15 cellular contexts compared by ENCODE assay signal in genomic region chr1:198683449-198683848, GRCh38. TPM values are rescaled to one million over a fixed set of nuclear protein-coding genes. Genes with fewer than 3 reads are reported as not detected.
DNase-seq lines count a peak whose midpoint lies in the region; ATAC-seq and TF ChIP-seq lines count a peak whose summit lies in the region.
"Had no signal": no experiment of that assay in that cellular context is flagged by ENCODE, and none has a peak within 500 bp of the region (broad histone marks: within the 10 kb centered on the region; RNA-seq: fewer than 3 reads in every experiment).

No MANE protein-coding gene starts in this region.

- intact Hi-C loops in activated CD8-positive, alpha-beta T cell treated with anti-CD3 and anti-CD28 coated beads for 36 hours (cut with micrococcal nuclease) = loop anchor here (2.0 to 5.0 kb wide), 3 partner anchors 35 to 516 kb away; no protein-coding TSS in a partner anchor

- no peak for ATAC-seq in CD4-positive, CD25-positive, alpha-beta regulatory T cell (ENCODE audit: low read depth in 2 of 2)
- ATAC-seq in activated CD8-positive, alpha-beta T cell treated with anti-CD3 and anti-CD28 coated beads for 36 hours = no peak
- no peak for ATAC-seq in naive thymus-derived CD8-positive, alpha-beta T cell
- ATAC-seq in HG02623 (IDR thresholded peaks at IDR 0.05; ENCODE audit: unreplicated experiment) (no peak), GM21381 (IDR thresholded peaks at IDR 0.05; ENCODE audit: unreplicated experiment) (no peak)

- CTCF ChIA-PET in activated CD8-positive, alpha-beta T cell treated with anti-CD3 and anti-CD28 coated beads for 36 hours (lab: Charles Lee) = interaction anchor here (6.0 kb wide), 1 partner anchor 34 kb away, joined by 27 read pairs; no protein-coding TSS in a partner anchor

- no peaks in the 10 kb centered on the region for H3K9me3 Mint-ChIP-seq in CD4-positive, CD25-positive, alpha-beta regulatory T cell
- H3K9me3 Mint-ChIP-seq in activated CD8-positive, alpha-beta T cell treated with anti-CD3 and anti-CD28 coated beads for 36 hours = no peaks in the 10 kb centered on the region
- H3K9me3 Mint-ChIP-seq in naive thymus-derived CD8-positive, alpha-beta T cell = no peaks in the 10 kb centered on the region
- H3K9me3 Mint-ChIP-seq: H9 had no signal

- no peak for DNase-seq in CD4-positive, CD25-positive, alpha-beta regulatory T cell
- no peak for DNase-seq in HL-60 (ENCODE audit: low read depth in 1 of 2, low spot score in 1 of 2)
- no peak for DNase-seq in activated CD8-positive, alpha-beta T cell treated with anti-CD3 and anti-CD28 coated beads for 36 hours
- DNase-seq in naive thymus-derived CD8-positive, alpha-beta T cell = no peak
- no peak for DNase-seq in COLO668 (lab: John Stamatoyannopoulos, UW; ENCODE audit: unreplicated experiment)
- DNase-seq in medulla oblongata (ENCODE audit: extremely low spot score) = no peak
- DNase-seq: activated effector memory CD4-positive, alpha-beta T cell treated with Interleukin-2 at 50 U/mL for 16 hours; H9; mesendoderm; NCI-H1048 had no signal

- peaks cover 97% of the 10 kb centered on the region for H3K4me1 ChIP-seq in CD4-positive, CD25-positive, alpha-beta regulatory T cell (ENCODE audit: control insufficient read depth, insufficient read depth, low read length, poor library complexity, severe bottlenecking)

- TF ChIP-seq CTCF in HL-60 (IDR thresholded peaks at IDR 0.05; ENCODE audit: insufficient read depth, low read length) = no peak
- no peak for TF ChIP-seq CTCF in activated CD8-positive, alpha-beta T cell treated with anti-CD3 and anti-CD28 coated beads for 36 hours (IDR thresholded peaks at IDR 0.05)

- H3K4me3 Mint-ChIP-seq in CD4-positive, CD25-positive, alpha-beta regulatory T cell = peak overlapping the region; percentile 68 to 83 (median 78)
- peak overlapping the region; percentile 67 for H3K4me3 Mint-ChIP-seq in activated CD8-positive, alpha-beta T cell treated with anti-CD3 and anti-CD28 coated beads for 36 hours
- H3K4me3 Mint-ChIP-seq in naive thymus-derived CD8-positive, alpha-beta T cell = peak overlapping the region; percentile 65 to 85 (median 80)
- H3K4me3 Mint-ChIP-seq: H9 had no signal

- H3K9me3 ChIP-seq in CD4-positive, CD25-positive, alpha-beta regulatory T cell (ENCODE audit: control insufficient read depth in 2 of 2, low read length in 2 of 2) = no peaks in the 10 kb centered on the region

- peaks cover 10% of the 10 kb centered on the region for H3K27me3 Mint-ChIP-seq in CD4-positive, CD25-positive, alpha-beta regulatory T cell
- no peaks in the 10 kb centered on the region for H3K27me3 Mint-ChIP-seq in activated CD8-positive, alpha-beta T cell treated with anti-CD3 and anti-CD28 coated beads for 36 hours
- H3K27me3 Mint-ChIP-seq in naive thymus-derived CD8-positive, alpha-beta T cell = no peaks in the 10 kb centered on the region

- POLR2A ChIA-PET in activated CD8-positive, alpha-beta T cell treated with anti-CD3 and anti-CD28 coated beads for 36 hours (lab: Charles Lee) = interaction anchor here (0.7 to 6.5 kb wide), 8 partner anchors 14 to 273 kb away, joined by 3 to 67 read pairs (median 26); partner anchors contain the start of gene PTPRC
- POLR2A ChIA-PET in naive thymus-derived CD8-positive, alpha-beta T cell (lab: Charles Lee) = interaction anchor here (1.0 to 8.4 kb wide), 14 partner anchors 14 to 164 kb away, joined by 3 to 110 read pairs (median 17); partner anchors contain the start of gene PTPRC

- peaks cover 13% of the 10 kb centered on the region for H3K36me3 ChIP-seq in CD4-positive, CD25-positive, alpha-beta regulatory T cell (ENCODE audit: control insufficient read depth, insufficient read depth, low read length)

- peak overlapping the region; percentile 90 to 97 (median 97) for H3K27ac Mint-ChIP-seq in CD4-positive, CD25-positive, alpha-beta regulatory T cell
- peak overlapping the region; percentile 90 for H3K27ac Mint-ChIP-seq in activated CD8-positive, alpha-beta T cell treated with anti-CD3 and anti-CD28 coated beads for 36 hours
- peak overlapping the region; percentile 95 to 100 (median 99) for H3K27ac Mint-ChIP-seq in naive thymus-derived CD8-positive, alpha-beta T cell
- H3K27ac Mint-ChIP-seq: H9 had no signal

- H3K27ac ChIP-seq in CD4-positive, CD25-positive, alpha-beta regulatory T cell (ENCODE audit: insufficient read depth, low read length, poor library complexity, severe bottlenecking) = peak overlapping the region; percentile 97
- H3K27ac ChIP-seq in HL-60 (replicated peaks) = peak overlapping the region; percentile 94
- H3K27ac ChIP-seq: C4-2B, RWPE1 had no signal

- H3K36me3 Mint-ChIP-seq in CD4-positive, CD25-positive, alpha-beta regulatory T cell = peaks cover 24% of the 10 kb centered on the region
- H3K36me3 Mint-ChIP-seq in activated CD8-positive, alpha-beta T cell treated with anti-CD3 and anti-CD28 coated beads for 36 hours (ENCODE audit: low read depth) = peaks cover 62% of the 10 kb centered on the region
- peaks cover 0 to 26% (median 20%) of the 10 kb centered on the region in 3 donors for H3K36me3 Mint-ChIP-seq in naive thymus-derived CD8-positive, alpha-beta T cell

- H3K4me1 Mint-ChIP-seq in CD4-positive, CD25-positive, alpha-beta regulatory T cell = peaks cover 50 to 87% (median 62%) of the 10 kb centered on the region in 4 donors
- H3K4me1 Mint-ChIP-seq in activated CD8-positive, alpha-beta T cell treated with anti-CD3 and anti-CD28 coated beads for 36 hours (ENCODE audit: low read depth) = peaks cover 86% of the 10 kb centered on the region
- H3K4me1 Mint-ChIP-seq in naive thymus-derived CD8-positive, alpha-beta T cell = peaks cover 25 to 94% (median 74%) of the 10 kb centered on the region in 4 donors

- H3K27me3 ChIP-seq in CD4-positive, CD25-positive, alpha-beta regulatory T cell (ENCODE audit: control insufficient read depth, insufficient read depth, low read length) = no peaks in the 10 kb centered on the region
- H3K27me3 ChIP-seq in HL-60 (ENCODE audit: insufficient read depth, poor library complexity, severe bottlenecking) = no peaks in the 10 kb centered on the region

- H3K4me3 ChIP-seq in CD4-positive, CD25-positive, alpha-beta regulatory T cell (ENCODE audit: low read depth, low read length) = peak overlapping the region; percentile 90
- no peak overlapping the region for H3K4me3 ChIP-seq in HL-60 (replicated peaks; ENCODE audit: insufficient read depth, low read length)

RNA-seq across cellular contexts. Expression of gene PTPRC, which starts 44.6 kb away (rescaled TPM):
- total RNA-seq in CD4-positive, CD25-positive, alpha-beta regulatory T cell = 946 TPM
- polyA plus RNA-seq in CD4-positive, CD25-positive, alpha-beta regulatory T cell = 1,000 to 10,000 TPM; 1,055 to 1,099 (median 1,073) TPM
- total RNA-seq in activated CD8-positive, alpha-beta T cell treated with anti-CD3 and anti-CD28 coated beads for 36 hours = 100 to 1,000 TPM; 475 to 499 TPM
- total RNA-seq in naive thymus-derived CD8-positive, alpha-beta T cell = 100 to 1,000 TPM; 906 to 970 TPM
- polyA plus RNA-seq in naive thymus-derived CD8-positive, alpha-beta T cell = 1,000 to 10,000 TPM in 2 of 3 donors, 100 to 1,000 TPM in 1; 980 to 1,253 (median 1,023) TPM
- total RNA-seq: H9, pulmonary artery endothelial cell had no signal
